8 cellular contexts compared by ENCODE assay signal in genomic region chr7:85185355-85186082, GRCh38. TPM values are rescaled to one million over a fixed set of nuclear protein-coding genes. Genes with fewer than 3 reads are reported as not detected.
DNase-seq lines count a peak whose midpoint lies in the region; ATAC-seq and TF ChIP-seq lines count a peak whose summit lies in the region.

No MANE protein-coding gene starts in this region.

- H3K4me3 ChIP-seq in AG04450 (ENCODE audit: low read depth, low read length) (peak overlapping the region; percentile 80), HL-60 (replicated peaks; ENCODE audit: insufficient read depth, low read length) (peak overlapping the region; percentile 52)

- ATAC-seq in WTC11: peak; percentile 37
- ATAC-seq in GM19023 (IDR thresholded peaks at IDR 0.05; ENCODE audit: unreplicated experiment): no peak

- DNase-seq in AG04450 (ENCODE audit: low read depth, low spot score): no peak
- no peak for DNase-seq in HL-60 (ENCODE audit: low read depth in 1 of 2, low spot score in 1 of 2)
- DNase-seq in WTC11 (ENCODE audit: low spot score): peak; percentile 52
- DNase-seq in cardiac septum (ENCODE audit: low spot score): peak; percentile 75
- peak in 9 of 10 donors; percentile 19 to 90 (median 43) for DNase-seq in posterior cingulate gyrus
- DNase-seq in erythroblast (lab: John Stamatoyannopoulos, UW): no peak
- DNase-seq in OCI-M1 (lab: John Stamatoyannopoulos, UW): no peak

- H3K27me3 ChIP-seq in AG04450 (ENCODE audit: control insufficient read depth, insufficient read depth, low read length) (no peaks in the 10 kb centered on the region), HL-60 (ENCODE audit: insufficient read depth, poor library complexity, severe bottlenecking) (peaks cover 35% of the 10 kb centered on the region)

- POLR2A ChIA-PET in AG04450 (lab: Yijun Ruan, JAX): no interaction called here
- POLR2A ChIA-PET in WTC11 (lab: Charles Lee): interaction anchor here (0.5 kb wide), 1 partner anchor 479 kb away, joined by 3 read pairs; no protein-coding TSS in a partner anchor

- peaks cover 5% of the 10 kb centered on the region for H3K36me3 Mint-ChIP-seq in WTC11

- H3K4me3 Mint-ChIP-seq in WTC11: peak overlapping the region; percentile 87

- CTCF ChIA-PET in AG04450 (lab: Charles Lee): interaction anchor here (0.6 to 4.4 kb wide), 13 partner anchors 12 to 413 kb away, joined by 3 to 42 read pairs (median 5); no protein-coding TSS in a partner anchor
- CTCF ChIA-PET in WTC11 (lab: Charles Lee): interaction anchor here (0.7 to 2.5 kb wide), 6 partner anchors 11 to 279 kb away, joined by 3 to 20 read pairs (median 4); no protein-coding TSS in a partner anchor

- TF ChIP-seq CTCF in AG04450 (IDR thresholded peaks at IDR 0.05; ENCODE audit: low read depth, low read length) (peak; percentile 23; the same call in 1 of the 2 replicates), HL-60 (IDR thresholded peaks at IDR 0.05; ENCODE audit: insufficient read depth, low read length) (no peak), WTC11 (IDR thresholded peaks at IDR 0.05) (no peak)

- intact Hi-C loops in cardiac septum (cut with DNase I) (loop anchor here (5.0 kb wide), 1 partner anchor 143 kb away; no protein-coding TSS in a partner anchor), posterior cingulate gyrus (cut with DNase I) (loop anchor here (2.0 to 10.0 kb wide), 3 partner anchors 143 to 369 kb away; no protein-coding TSS in a partner anchor)

- H3K27ac ChIP-seq in AG04450 (ENCODE audit: low read depth, low read length): peak overlapping the region; percentile 47
- no peak overlapping the region for H3K27ac ChIP-seq in HL-60 (replicated peaks)

- no peak for TF ChIP-seq POLR2A in erythroblast (IDR thresholded peaks at IDR 0.05; ENCODE audit: low read length)

- H3K27ac Mint-ChIP-seq in WTC11: no peak overlapping the region

- peaks cover 16% of the 10 kb centered on the region for H3K4me1 Mint-ChIP-seq in WTC11

- peaks cover 46% of the 10 kb centered on the region for H3K27me3 Mint-ChIP-seq in WTC11 (ENCODE audit: low read depth)

- no peaks in the 10 kb centered on the region for H3K9me3 ChIP-seq in AG04450 (ENCODE audit: control insufficient read depth, insufficient read depth, low read length)

- peaks cover 5% of the 10 kb centered on the region for H3K9me3 Mint-ChIP-seq in WTC11

TF ChIP-seq in WTC11, 78 proteins besides CTCF, POLR2A, EP300 and RAD21:
- TF ChIP-seq GTF2I (CRISPR knock-in tag; conservative IDR thresholded peaks at IDR 0.05) (no peak), ELF4 (CRISPR knock-in tag; IDR thresholded peaks at IDR 0.05; ENCODE audit: low read depth) (no peak), JUN (CRISPR knock-in tag; IDR thresholded peaks at IDR 0.05) (no peak), JAZF1 (CRISPR knock-in tag; IDR thresholded peaks at IDR 0.05) (no peak), NFE2L1 (CRISPR knock-in tag; IDR thresholded peaks at IDR 0.05) (no peak), ZNF425 (CRISPR knock-in tag; conservative IDR thresholded peaks at IDR 0.05) (no peak), ZBTB21 (CRISPR knock-in tag; IDR thresholded peaks at IDR 0.05; ENCODE audit: borderline replicate concordance) (no peak), ATF3 (CRISPR knock-in tag; conservative IDR thresholded peaks at IDR 0.05) (no peak), ATF6 (CRISPR knock-in tag; IDR thresholded peaks at IDR 0.05) (no peak), NR1H2 (CRISPR knock-in tag; IDR thresholded peaks at IDR 0.05) (no peak), CBFB (CRISPR knock-in tag; IDR thresholded peaks at IDR 0.05; ENCODE audit: low read depth) (no peak), NFATC4 (CRISPR knock-in tag; IDR thresholded peaks at IDR 0.05) (no peak), SMAD3 (CRISPR knock-in tag; IDR thresholded peaks at IDR 0.05; ENCODE audit: borderline replicate concordance) (no peak), CREB1 (CRISPR knock-in tag; IDR thresholded peaks at IDR 0.05) (no peak), FOXP4 (CRISPR knock-in tag; IDR thresholded peaks at IDR 0.05) (no peak)
- TF ChIP-seq, protein P1, sequence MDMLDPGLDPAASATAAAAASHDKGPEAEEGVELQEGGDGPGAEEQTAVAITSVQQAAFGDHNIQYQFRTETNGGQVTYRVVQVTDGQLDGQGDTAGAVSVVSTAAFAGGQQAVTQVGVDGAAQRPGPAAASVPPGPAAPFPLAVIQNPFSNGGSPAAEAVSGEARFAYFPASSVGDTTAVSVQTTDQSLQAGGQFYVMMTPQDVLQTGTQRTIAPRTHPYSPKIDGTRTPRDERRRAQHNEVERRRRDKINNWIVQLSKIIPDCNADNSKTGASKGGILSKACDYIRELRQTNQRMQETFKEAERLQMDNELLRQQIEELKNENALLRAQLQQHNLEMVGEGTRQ (CRISPR knock-in tag; IDR thresholded peaks at IDR 0.05): no peak
- TF ChIP-seq, protein P2, sequence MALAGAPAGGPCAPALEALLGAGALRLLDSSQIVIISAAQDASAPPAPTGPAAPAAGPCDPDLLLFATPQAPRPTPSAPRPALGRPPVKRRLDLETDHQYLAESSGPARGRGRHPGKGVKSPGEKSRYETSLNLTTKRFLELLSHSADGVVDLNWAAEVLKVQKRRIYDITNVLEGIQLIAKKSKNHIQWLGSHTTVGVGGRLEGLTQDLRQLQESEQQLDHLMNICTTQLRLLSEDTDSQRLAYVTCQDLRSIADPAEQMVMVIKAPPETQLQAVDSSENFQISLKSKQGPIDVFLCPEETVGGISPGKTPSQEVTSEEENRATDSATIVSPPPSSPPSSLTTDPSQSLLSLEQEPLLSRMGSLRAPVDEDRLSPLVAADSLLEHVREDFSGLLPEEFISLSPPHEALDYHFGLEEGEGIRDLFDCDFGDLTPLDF (CRISPR knock-in tag; IDR thresholded peaks at IDR 0.05): no peak

RNA-seq across cellular contexts. Expression of gene SEMA3D, which starts 1.3 kb away (rescaled TPM):
- polyA plus RNA-seq in AG04450 (2011; rRNA removed): 5.7 and 7.4 TPM in 2 replicates
- polyA minus RNA-seq in AG04450 (2011; rRNA and poly(A)+ RNA removed): 10.5 and 17.5 TPM in 2 replicates
- total RNA-seq in WTC11 (2021) (2.2 to 3.8 TPM (median 2.9 TPM) in 3 replicates), cardiac septum (1.9 TPM)

Comparison
In these comparisons a context has a peak if more than half of its experiments do, and no peak if none do; other contexts are left out.
1. DNase-seq: peak in WTC11 (single experiment), cardiac septum (single experiment) and posterior cingulate gyrus (9 of 10); none in AG04450 (single experiment), HL-60 (0 of 2), erythroblast (0 of 2) and OCI-M1 (single experiment).